Comparison of ENCODE assay signal across 1 cellular context in the genomic region with DNA sequence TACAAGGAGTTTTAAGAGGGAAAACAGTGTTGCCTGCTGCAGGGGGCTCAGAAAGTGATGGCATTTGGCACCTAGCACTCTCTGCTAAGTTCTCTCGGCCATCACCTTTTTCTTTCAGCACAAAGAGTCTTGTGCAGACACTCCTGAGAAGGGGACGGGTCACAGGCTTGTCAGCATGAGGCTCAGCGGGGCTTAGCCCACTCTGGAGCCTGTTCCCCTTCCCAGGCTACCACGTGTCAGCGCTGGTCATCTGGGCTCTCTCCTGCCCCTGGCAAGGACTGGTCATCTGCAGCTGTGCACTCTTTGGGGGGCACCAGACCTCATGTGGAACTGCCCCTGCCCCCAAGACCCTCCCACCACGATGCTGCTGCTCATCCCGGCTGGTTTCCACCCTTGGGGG.
TF ChIP-seq lines count a peak whose summit lies in the region.

No MANE protein-coding gene starts in this region.

TF ChIP-seq in GM23338, 12 proteins besides CTCF, POLR2A, EP300 and RAD21:
- TF ChIP-seq, protein P1, sequence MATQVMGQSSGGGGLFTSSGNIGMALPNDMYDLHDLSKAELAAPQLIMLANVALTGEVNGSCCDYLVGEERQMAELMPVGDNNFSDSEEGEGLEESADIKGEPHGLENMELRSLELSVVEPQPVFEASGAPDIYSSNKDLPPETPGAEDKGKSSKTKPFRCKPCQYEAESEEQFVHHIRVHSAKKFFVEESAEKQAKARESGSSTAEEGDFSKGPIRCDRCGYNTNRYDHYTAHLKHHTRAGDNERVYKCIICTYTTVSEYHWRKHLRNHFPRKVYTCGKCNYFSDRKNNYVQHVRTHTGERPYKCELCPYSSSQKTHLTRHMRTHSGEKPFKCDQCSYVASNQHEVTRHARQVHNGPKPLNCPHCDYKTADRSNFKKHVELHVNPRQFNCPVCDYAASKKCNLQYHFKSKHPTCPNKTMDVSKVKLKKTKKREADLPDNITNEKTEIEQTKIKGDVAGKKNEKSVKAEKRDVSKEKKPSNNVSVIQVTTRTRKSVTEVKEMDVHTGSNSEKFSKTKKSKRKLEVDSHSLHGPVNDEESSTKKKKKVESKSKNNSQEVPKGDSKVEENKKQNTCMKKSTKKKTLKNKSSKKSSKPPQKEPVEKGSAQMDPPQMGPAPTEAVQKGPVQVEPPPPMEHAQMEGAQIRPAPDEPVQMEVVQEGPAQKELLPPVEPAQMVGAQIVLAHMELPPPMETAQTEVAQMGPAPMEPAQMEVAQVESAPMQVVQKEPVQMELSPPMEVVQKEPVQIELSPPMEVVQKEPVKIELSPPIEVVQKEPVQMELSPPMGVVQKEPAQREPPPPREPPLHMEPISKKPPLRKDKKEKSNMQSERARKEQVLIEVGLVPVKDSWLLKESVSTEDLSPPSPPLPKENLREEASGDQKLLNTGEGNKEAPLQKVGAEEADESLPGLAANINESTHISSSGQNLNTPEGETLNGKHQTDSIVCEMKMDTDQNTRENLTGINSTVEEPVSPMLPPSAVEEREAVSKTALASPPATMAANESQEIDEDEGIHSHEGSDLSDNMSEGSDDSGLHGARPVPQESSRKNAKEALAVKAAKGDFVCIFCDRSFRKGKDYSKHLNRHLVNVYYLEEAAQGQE (IDR thresholded peaks at IDR 0.05; ENCODE audit: unreplicated experiment), result no peak
- TF ChIP-seq JUNB (IDR thresholded peaks at IDR 0.05; ENCODE audit: unreplicated experiment), result no peak
- no peak for TF ChIP-seq NANOG (IDR thresholded peaks at IDR 0.05; ENCODE audit: borderline replicate concordance)
- no peak for TF ChIP-seq ZNF114 (CRISPR knock-in tag; IDR thresholded peaks at IDR 0.05)
- TF ChIP-seq, protein P2, sequence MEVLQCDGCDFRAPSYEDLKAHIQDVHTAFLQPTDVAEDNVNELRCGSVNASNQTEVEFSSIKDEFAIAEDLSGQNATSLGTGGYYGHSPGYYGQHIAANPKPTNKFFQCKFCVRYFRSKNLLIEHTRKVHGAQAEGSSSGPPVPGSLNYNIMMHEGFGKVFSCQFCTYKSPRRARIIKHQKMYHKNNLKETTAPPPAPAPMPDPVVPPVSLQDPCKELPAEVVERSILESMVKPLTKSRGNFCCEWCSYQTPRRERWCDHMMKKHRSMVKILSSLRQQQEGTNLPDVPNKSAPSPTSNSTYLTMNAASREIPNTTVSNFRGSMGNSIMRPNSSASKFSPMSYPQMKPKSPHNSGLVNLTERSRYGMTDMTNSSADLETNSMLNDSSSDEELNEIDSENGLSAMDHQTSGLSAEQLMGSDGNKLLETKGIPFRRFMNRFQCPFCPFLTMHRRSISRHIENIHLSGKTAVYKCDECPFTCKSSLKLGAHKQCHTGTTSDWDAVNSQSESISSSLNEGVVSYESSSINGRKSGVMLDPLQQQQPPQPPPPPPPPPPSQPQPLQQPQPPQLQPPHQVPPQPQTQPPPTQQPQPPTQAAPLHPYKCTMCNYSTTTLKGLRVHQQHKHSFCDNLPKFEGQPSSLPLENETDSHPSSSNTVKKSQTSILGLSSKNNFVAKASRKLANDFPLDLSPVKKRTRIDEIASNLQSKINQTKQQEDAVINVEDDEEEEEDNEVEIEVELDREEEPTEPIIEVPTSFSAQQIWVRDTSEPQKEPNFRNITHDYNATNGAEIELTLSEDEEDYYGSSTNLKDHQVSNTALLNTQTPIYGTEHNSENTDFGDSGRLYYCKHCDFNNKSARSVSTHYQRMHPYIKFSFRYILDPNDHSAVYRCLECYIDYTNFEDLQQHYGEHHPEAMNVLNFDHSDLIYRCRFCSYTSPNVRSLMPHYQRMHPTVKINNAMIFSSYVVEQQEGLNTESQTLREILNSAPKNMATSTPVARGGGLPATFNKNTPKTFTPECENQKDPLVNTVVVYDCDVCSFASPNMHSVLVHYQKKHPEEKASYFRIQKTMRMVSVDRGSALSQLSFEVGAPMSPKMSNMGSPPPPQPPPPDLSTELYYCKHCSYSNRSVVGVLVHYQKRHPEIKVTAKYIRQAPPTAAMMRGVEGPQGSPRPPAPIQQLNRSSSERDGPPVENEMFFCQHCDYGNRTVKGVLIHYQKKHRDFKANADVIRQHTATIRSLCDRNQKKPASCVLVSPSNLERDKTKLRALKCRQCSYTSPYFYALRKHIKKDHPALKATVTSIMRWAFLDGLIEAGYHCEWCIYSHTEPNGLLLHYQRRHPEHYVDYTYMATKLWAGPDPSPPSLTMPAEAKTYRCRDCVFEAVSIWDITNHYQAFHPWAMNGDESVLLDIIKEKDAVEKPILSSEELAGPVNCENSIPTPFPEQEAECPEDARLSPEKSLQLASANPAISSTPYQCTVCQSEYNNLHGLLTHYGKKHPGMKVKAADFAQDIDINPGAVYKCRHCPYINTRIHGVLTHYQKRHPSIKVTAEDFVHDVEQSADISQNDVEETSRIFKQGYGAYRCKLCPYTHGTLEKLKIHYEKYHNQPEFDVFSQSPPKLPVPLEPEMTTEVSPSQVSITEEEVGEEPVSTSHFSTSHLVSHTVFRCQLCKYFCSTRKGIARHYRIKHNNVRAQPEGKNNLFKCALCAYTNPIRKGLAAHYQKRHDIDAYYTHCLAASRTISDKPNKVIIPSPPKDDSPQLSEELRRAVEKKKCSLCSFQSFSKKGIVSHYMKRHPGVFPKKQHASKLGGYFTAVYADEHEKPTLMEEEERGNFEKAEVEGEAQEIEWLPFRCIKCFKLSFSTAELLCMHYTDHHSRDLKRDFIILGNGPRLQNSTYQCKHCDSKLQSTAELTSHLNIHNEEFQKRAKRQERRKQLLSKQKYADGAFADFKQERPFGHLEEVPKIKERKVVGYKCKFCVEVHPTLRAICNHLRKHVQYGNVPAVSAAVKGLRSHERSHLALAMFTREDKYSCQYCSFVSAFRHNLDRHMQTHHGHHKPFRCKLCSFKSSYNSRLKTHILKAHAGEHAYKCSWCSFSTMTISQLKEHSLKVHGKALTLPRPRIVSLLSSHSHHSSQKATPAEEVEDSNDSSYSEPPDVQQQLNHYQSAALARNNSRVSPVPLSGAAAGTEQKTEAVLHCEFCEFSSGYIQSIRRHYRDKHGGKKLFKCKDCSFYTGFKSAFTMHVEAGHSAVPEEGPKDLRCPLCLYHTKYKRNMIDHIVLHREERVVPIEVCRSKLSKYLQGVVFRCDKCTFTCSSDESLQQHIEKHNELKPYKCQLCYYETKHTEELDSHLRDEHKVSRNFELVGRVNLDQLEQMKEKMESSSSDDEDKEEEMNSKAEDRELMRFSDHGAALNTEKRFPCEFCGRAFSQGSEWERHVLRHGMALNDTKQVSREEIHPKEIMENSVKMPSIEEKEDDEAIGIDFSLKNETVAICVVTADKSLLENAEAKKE (CRISPR knock-in tag; IDR thresholded peaks at IDR 0.05), result no peak
- no peak for TF ChIP-seq EZH2 (IDR thresholded peaks at IDR 0.05; ENCODE audit: low read depth, unreplicated experiment)
- no peak for TF ChIP-seq EZH2phosphoT487 (IDR thresholded peaks at IDR 0.05; ENCODE audit: unreplicated experiment)
- no peak for TF ChIP-seq ZNF331 (CRISPR knock-in tag; IDR thresholded peaks at IDR 0.05; ENCODE audit: low read depth)
